Comparison of ENCODE assay signal across 1 cellular context in the genomic region with DNA sequence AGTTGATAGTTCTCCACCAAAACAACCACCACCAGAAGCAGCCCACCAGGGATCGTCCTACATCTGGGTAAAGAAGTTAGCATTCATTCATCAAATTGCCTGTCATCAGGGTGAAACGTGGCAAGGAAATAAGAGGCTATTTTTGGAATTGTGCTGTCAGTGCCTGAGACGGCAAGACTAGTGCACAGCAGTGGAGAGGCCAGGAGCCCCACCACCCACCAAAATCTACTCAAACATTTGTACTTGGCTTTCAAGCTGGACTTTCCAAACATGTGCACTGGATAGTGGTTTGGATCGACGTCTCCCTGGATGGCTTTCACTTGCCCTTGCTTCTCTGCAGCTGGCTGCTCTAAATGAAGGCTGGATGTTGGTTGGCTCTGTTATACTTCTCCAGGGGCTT.
TF ChIP-seq lines count a peak whose summit lies in the region.

No MANE protein-coding gene starts in this region.

TF ChIP-seq in K562, 482 proteins besides CTCF, POLR2A, EP300 and RAD21 (continued from another document):
- TF ChIP-seq, protein P1, sequence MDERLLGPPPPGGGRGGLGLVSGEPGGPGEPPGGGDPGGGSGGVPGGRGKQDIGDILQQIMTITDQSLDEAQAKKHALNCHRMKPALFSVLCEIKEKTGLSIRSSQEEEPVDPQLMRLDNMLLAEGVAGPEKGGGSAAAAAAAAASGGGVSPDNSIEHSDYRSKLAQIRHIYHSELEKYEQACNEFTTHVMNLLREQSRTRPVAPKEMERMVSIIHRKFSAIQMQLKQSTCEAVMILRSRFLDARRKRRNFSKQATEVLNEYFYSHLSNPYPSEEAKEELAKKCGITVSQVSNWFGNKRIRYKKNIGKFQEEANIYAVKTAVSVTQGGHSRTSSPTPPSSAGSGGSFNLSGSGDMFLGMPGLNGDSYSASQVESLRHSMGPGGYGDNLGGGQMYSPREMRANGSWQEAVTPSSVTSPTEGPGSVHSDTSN (CRISPR knock-in tag; IDR thresholded peaks at IDR 0.05; ENCODE audit: low read depth), result no peak
- TF ChIP-seq, protein P1 (tag; conservative IDR thresholded peaks at IDR 0.05; ENCODE audit: low read depth), result peak; percentile 45
- TF ChIP-seq, protein P2, sequence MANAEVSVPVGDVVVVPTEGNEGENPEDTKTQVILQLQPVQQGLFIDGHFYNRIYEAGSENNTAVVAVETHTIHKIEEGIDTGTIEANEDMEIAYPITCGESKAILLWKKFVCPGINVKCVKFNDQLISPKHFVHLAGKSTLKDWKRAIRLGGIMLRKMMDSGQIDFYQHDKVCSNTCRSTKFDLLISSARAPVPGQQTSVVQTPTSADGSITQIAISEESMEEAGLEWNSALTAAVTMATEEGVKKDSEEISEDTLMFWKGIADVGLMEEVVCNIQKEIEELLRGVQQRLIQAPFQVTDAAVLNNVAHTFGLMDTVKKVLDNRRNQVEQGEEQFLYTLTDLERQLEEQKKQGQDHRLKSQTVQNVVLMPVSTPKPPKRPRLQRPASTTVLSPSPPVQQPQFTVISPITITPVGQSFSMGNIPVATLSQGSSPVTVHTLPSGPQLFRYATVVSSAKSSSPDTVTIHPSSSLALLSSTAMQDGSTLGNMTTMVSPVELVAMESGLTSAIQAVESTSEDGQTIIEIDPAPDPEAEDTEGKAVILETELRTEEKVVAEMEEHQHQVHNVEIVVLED (CRISPR knock-in tag; IDR thresholded peaks at IDR 0.05), result no peak
- TF ChIP-seq ZNF586 (CRISPR knock-in tag; conservative IDR thresholded peaks at IDR 0.05) (no peak), NFATC3 (IDR thresholded peaks at IDR 0.05) (no peak), MEIS2 (IDR thresholded peaks at IDR 0.05; ENCODE audit: partially characterized antibody) (peak; percentile 10), FUS (optimal IDR thresholded peaks at IDR 0.05; ENCODE audit: low read depth, low read length) (no peak), ZNF644 (tag; IDR thresholded peaks at IDR 0.05; ENCODE audit: low read depth) (no peak)
- TF ChIP-seq, protein P3, sequence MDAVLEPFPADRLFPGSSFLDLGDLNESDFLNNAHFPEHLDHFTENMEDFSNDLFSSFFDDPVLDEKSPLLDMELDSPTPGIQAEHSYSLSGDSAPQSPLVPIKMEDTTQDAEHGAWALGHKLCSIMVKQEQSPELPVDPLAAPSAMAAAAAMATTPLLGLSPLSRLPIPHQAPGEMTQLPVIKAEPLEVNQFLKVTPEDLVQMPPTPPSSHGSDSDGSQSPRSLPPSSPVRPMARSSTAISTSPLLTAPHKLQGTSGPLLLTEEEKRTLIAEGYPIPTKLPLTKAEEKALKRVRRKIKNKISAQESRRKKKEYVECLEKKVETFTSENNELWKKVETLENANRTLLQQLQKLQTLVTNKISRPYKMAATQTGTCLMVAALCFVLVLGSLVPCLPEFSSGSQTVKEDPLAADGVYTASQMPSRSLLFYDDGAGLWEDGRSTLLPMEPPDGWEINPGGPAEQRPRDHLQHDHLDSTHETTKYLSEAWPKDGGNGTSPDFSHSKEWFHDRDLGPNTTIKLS (IDR thresholded peaks at IDR 0.05; ENCODE audit: borderline replicate concordance, low read depth), result no peak
